In the genomic region with DNA sequence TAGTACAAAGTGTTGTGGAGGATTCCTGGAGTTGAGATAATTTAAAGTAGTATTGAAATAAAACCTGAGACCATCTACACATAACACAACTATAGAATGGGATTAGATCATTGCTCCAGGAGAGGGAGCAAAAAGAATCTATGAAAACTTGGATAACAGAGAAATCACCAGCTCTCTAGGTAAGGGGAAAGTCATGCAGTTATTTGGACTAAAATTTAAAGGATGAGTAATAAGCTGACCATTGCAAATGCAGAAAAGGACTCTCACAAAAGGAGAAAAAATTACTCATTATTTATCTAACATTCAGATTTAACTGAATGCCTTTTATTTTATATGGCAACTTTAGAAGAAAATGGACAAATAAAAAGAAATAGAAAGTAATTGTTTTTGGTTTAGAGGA, we compare ENCODE assay signal across 34 cellular contexts.
"Had no signal": no experiment of that assay in that cellular context is flagged by ENCODE, and none has a peak within 500 bp of the region (broad histone marks: within the 10 kb centered on the region; RNA-seq: fewer than 3 reads in every experiment).

No MANE protein-coding gene starts in this region.

- H3K4me1 ChIP-seq: adrenal gland, body of pancreas, breast epithelium had no signal

- H3K36me3 ChIP-seq: adrenal gland, brain microvascular endothelial cell, breast epithelium had no signal

- H3K9me3 Mint-ChIP-seq: activated CD4-positive, alpha-beta memory T cell treated with anti-CD3 and anti-CD28 coated beads for 36 hours; activated CD4-positive, alpha-beta T cell treated with anti-CD3 and anti-CD28 coated beads, Interleukin-2, amount 10 ng/mL, durations not matched to agents 24 days and 14 days; activated T-cell treated with anti-CD3 and anti-CD28 coated beads, Interleukin-2, amount 50 U/mL, for 72 hours; activated T-helper 1 cell treated with anti-CD3 and anti-CD28 coated beads, Interleukin-12 subunit alpha, Interleukin-12 subunit beta, Interleukin-2, Interleukin-4 antibody, amounts not matched to agents 30 ng/mL and 10 ng/mL and 1 ng/mL, durations not matched to agents 14 hours and 24 hours and 36 hours; activated T-helper 17 cell treated with anti-CD3 and anti-CD28 coated beads, Interleukin-2, amount 50 U/mL, for 72 hours; T-helper 1 cell treated with Interleukin-12 subunit alpha and Interleukin-12 subunit beta and Interleukin-4 antibody, amounts not matched to agents 30 μg/mL and 1 μg/mL, for 36 hours; T-helper 2 cell treated with Interferon-gamma antibody and Interleukin-4, amounts not matched to agents 5 μg/mL and 100 μg/mL, for 36 hours had no signal

- H3K27ac Mint-ChIP-seq: activated B cell treated with CpG ODN at 0.5 μM for 24 hours; activated CD4-positive, alpha-beta memory T cell treated with anti-CD3 and anti-CD28 coated beads for 36 hours; activated CD4-positive, alpha-beta T cell treated with anti-CD3 and anti-CD28 coated beads, Interleukin-2, amount 10 ng/mL, durations not matched to agents 24 days and 14 days; activated CD8-positive, alpha-beta T cell treated with anti-CD3 and anti-CD28 coated beads for 36 hours; activated naive CD4-positive, alpha-beta T cell treated with anti-CD3 and anti-CD28 coated beads for 36 hours; activated naive CD4-positive, alpha-beta T cell treated with anti-CD3 and anti-CD28 coated beads, Interleukin-2, amount 50 U/mL, for 72 hours; activated naive CD8-positive, alpha-beta T cell treated with anti-CD3 and anti-CD28 coated beads for 36 hours; activated T-cell treated with anti-CD3 and anti-CD28 coated beads, Interleukin-2, amount 50 U/mL, for 72 hours; activated T-helper 1 cell treated with anti-CD3 and anti-CD28 coated beads, Interleukin-12 subunit alpha, Interleukin-12 subunit beta, Interleukin-2, Interleukin-4 antibody, amounts not matched to agents 30 ng/mL and 10 ng/mL and 1 ng/mL, durations not matched to agents 14 hours and 24 hours and 36 hours; activated T-helper 17 cell treated with anti-CD3 and anti-CD28 coated beads, Interleukin-2, amount 50 U/mL, for 72 hours; T-helper 1 cell treated with Interleukin-12 subunit alpha and Interleukin-12 subunit beta and Interleukin-4 antibody, amounts not matched to agents 30 μg/mL and 1 μg/mL, for 36 hours; T-helper 2 cell treated with Interferon-gamma antibody and Interleukin-4, amounts not matched to agents 5 μg/mL and 100 μg/mL, for 36 hours had no signal

- H3K27me3 ChIP-seq: adrenal gland, body of pancreas, brain microvascular endothelial cell, breast epithelium had no signal

- H3K9me3 ChIP-seq: adrenal gland, body of pancreas, breast epithelium had no signal

- H3K27ac ChIP-seq: adrenal gland, body of pancreas, brain microvascular endothelial cell, breast epithelium, VCaP had no signal

- H3K27me3 Mint-ChIP-seq: activated B cell treated with CpG ODN at 0.5 μM for 24 hours; activated CD4-positive, alpha-beta memory T cell treated with anti-CD3 and anti-CD28 coated beads for 36 hours; activated CD4-positive, alpha-beta T cell treated with anti-CD3 and anti-CD28 coated beads, Interleukin-2, amount 10 ng/mL, durations not matched to agents 24 days and 14 days; activated CD8-positive, alpha-beta T cell treated with anti-CD3 and anti-CD28 coated beads for 36 hours; activated naive CD8-positive, alpha-beta T cell treated with anti-CD3 and anti-CD28 coated beads for 36 hours; activated T-helper 17 cell treated with anti-CD3 and anti-CD28 coated beads, Interleukin-2, amount 50 U/mL, for 72 hours had no signal

- H3K4me3 Mint-ChIP-seq: activated B cell treated with CpG ODN at 0.5 μM for 24 hours; activated CD4-positive, alpha-beta memory T cell treated with anti-CD3 and anti-CD28 coated beads for 36 hours; activated CD4-positive, alpha-beta T cell treated with anti-CD3 and anti-CD28 coated beads, Interleukin-2, amount 10 ng/mL, durations not matched to agents 24 days and 14 days; activated CD8-positive, alpha-beta T cell treated with anti-CD3 and anti-CD28 coated beads for 36 hours; activated naive CD4-positive, alpha-beta T cell treated with anti-CD3 and anti-CD28 coated beads for 36 hours; activated naive CD8-positive, alpha-beta T cell treated with anti-CD3 and anti-CD28 coated beads for 36 hours; activated T-cell treated with anti-CD3 and anti-CD28 coated beads, Interleukin-2, amount 50 U/mL, for 4 hours; activated T-cell treated with anti-CD3 and anti-CD28 coated beads, Interleukin-2, amount 50 U/mL, for 72 hours; activated T-helper 1 cell treated with anti-CD3 and anti-CD28 coated beads, Interleukin-12 subunit alpha, Interleukin-12 subunit beta, Interleukin-2, Interleukin-4 antibody, amounts not matched to agents 30 ng/mL and 10 ng/mL and 1 ng/mL, durations not matched to agents 14 hours and 24 hours and 36 hours; activated T-helper 17 cell treated with anti-CD3 and anti-CD28 coated beads, Interleukin-2, amount 50 U/mL, for 72 hours; T-helper 1 cell treated with Interleukin-12 subunit alpha and Interleukin-12 subunit beta and Interleukin-4 antibody, amounts not matched to agents 30 μg/mL and 1 μg/mL, for 36 hours; T-helper 2 cell treated with Interferon-gamma antibody and Interleukin-4, amounts not matched to agents 5 μg/mL and 100 μg/mL, for 36 hours had no signal

- H3K4me1 Mint-ChIP-seq: activated B cell treated with CpG ODN at 0.5 μM for 24 hours; activated CD4-positive, alpha-beta T cell treated with anti-CD3 and anti-CD28 coated beads, Interleukin-2, amount 10 ng/mL, durations not matched to agents 24 days and 14 days; activated naive CD8-positive, alpha-beta T cell treated with anti-CD3 and anti-CD28 coated beads for 36 hours; activated T-helper 17 cell treated with anti-CD3 and anti-CD28 coated beads, Interleukin-2, amount 50 U/mL, for 72 hours had no signal

- H3K4me3 ChIP-seq: adrenal gland, body of pancreas, breast epithelium had no signal

- DNase-seq: activated B cell treated with CpG ODN at 0.5 μM for 24 hours; activated CD4-positive, alpha-beta memory T cell treated with anti-CD3 and anti-CD28 coated beads for 36 hours; activated CD4-positive, alpha-beta T cell treated with anti-CD3 and anti-CD28 coated beads for 4 hours; activated CD4-positive, alpha-beta T cell treated with anti-CD3 and anti-CD28 coated beads, Interleukin-2, amount 10 ng/mL, durations not matched to agents 24 days and 14 days; activated CD4-positive, alpha-beta T cell treated with anti-CD3 and anti-CD28 coated beads, Interleukin-2, amount 50 U/mL, for 1 hour; activated CD4-positive, alpha-beta T cell treated with anti-CD3 and anti-CD28 coated beads, Interleukin-2, amount 50 U/mL, for 4 hours; activated CD4-positive, CD25-positive, alpha-beta regulatory T cell treated with anti-CD3 and anti-CD28 coated beads, Interleukin-2, amount 50 U/mL, for 72 hours; activated CD8-positive, alpha-beta memory T cell treated with anti-CD3 and anti-CD28 coated beads, Interleukin-2, amount 50 U/mL, for 4 hours; activated CD8-positive, alpha-beta T cell treated with anti-CD3 and anti-CD28 coated beads for 36 hours; activated effector memory CD4-positive, alpha-beta T cell treated with anti-CD3 and anti-CD28 coated beads, Interleukin-2, amount 50 U/mL, for 16 hours; activated gamma-delta T cell treated with Interleukin-2 at 50 U/mL for 16 hours; activated naive CD4-positive, alpha-beta T cell; activated naive CD4-positive, alpha-beta T cell treated with anti-CD3 and anti-CD28 coated beads for 36 hours; activated naive CD4-positive, alpha-beta T cell treated with anti-CD3 and anti-CD28 coated beads, Interleukin-2, amount 50 U/mL, for 16 hours; activated naive CD8-positive, alpha-beta T cell treated with anti-CD3 and anti-CD28 coated beads for 36 hours; activated T-cell treated with anti-CD3 and anti-CD28 coated beads for 4 hours; activated T-cell treated with anti-CD3 and anti-CD28 coated beads, Interleukin-2, amount 50 U/mL, for 1 hour; activated T-cell treated with anti-CD3 and anti-CD28 coated beads, Interleukin-2, amount 50 U/mL, for 4 hours; activated T-cell treated with anti-CD3 and anti-CD28 coated beads, Interleukin-2, amount 50 U/mL, for 72 hours; adrenal gland; amniotic stem cell; aorta; body of pancreas; brain microvascular endothelial cell; central memory CD4-positive, alpha-beta T cell; T-helper 2 cell; T-helper 9 cell had no signal

- ATAC-seq: activated CD8-positive, alpha-beta T cell treated with anti-CD3 and anti-CD28 coated beads for 36 hours; activated naive CD4-positive, alpha-beta T cell treated with anti-CD3 and anti-CD28 coated beads, Interleukin-2, amount 50 U/mL, for 72 hours; activated T-cell treated with anti-CD3 and anti-CD28 coated beads, Interleukin-2, amount 50 U/mL, for 4 hours; activated T-cell treated with anti-CD3 and anti-CD28 coated beads, Interleukin-2, amount 50 U/mL, for 72 hours; activated T-helper 17 cell treated with anti-CD3 and anti-CD28 coated beads, Interleukin-2, amount 50 U/mL, for 72 hours; body of pancreas had no signal

- H3K36me3 Mint-ChIP-seq: activated CD4-positive, alpha-beta memory T cell treated with anti-CD3 and anti-CD28 coated beads for 36 hours; activated naive CD4-positive, alpha-beta T cell treated with anti-CD3 and anti-CD28 coated beads, Interleukin-2, amount 50 U/mL, for 72 hours; activated naive CD8-positive, alpha-beta T cell treated with anti-CD3 and anti-CD28 coated beads for 36 hours had no signal
